2 cellular contexts compared by ENCODE assay signal in genomic region chr5:152723482-152723881, GRCh38.
A peak's percentile ranks its signal among the peaks of the same experiment; 100 is the strongest.
TF ChIP-seq lines count a peak whose summit lies in the region.

No MANE protein-coding gene starts in this region.

TF ChIP-seq in HEK293T, 16 proteins besides CTCF, POLR2A, EP300 and RAD21 (continued from another document):
- TF ChIP-seq BHLHE40 (IDR thresholded peaks at IDR 0.05; ENCODE audit: borderline replicate concordance): no peak
- no peak for TF ChIP-seq CTBP1 (IDR thresholded peaks at IDR 0.05; ENCODE audit: borderline replicate concordance)
- TF ChIP-seq PKNOX1 (IDR thresholded peaks at IDR 0.05): no peak
- no peak for TF ChIP-seq NFRKB (IDR thresholded peaks at IDR 0.05)
- TF ChIP-seq ZNF384 (IDR thresholded peaks at IDR 0.05): no peak
- TF ChIP-seq FOXM1 (IDR thresholded peaks at IDR 0.05; ENCODE audit: borderline replicate concordance): no peak
- no peak for TF ChIP-seq FOXA1 (IDR thresholded peaks at IDR 0.05)
- no peak for TF ChIP-seq ARNT (IDR thresholded peaks at IDR 0.05)
- TF ChIP-seq HDGF (IDR thresholded peaks at IDR 0.05; ENCODE audit: borderline replicate concordance): no peak
- TF ChIP-seq ELF4 (IDR thresholded peaks at IDR 0.05): no peak
- no peak for TF ChIP-seq SUZ12 (IDR thresholded peaks at IDR 0.05)
- TF ChIP-seq SP1 (IDR thresholded peaks at IDR 0.05): no peak
- TF ChIP-seq TARDBP (IDR thresholded peaks at IDR 0.05): no peak

TF ChIP-seq in H1, 55 proteins besides CTCF, POLR2A, EP300 and RAD21:
- TF ChIP-seq SIN3A (conservative IDR thresholded peaks at IDR 0.05 in 1 of 2, IDR thresholded peaks at IDR 0.05 in 1 of 2; ENCODE audit: low read depth in 1 of 2, low read length in 2 of 2) (no peak), JUND (IDR thresholded peaks at IDR 0.05; ENCODE audit: low read length) (no peak), YY1 (IDR thresholded peaks at IDR 0.05; ENCODE audit: low read depth, low read length) (peak; percentile 35; the same call in 1 of the 2 replicates)
TF ChIP-seq in H1: peak in this region for 1.
